ENCODE assay signal across 9 cellular contexts in the genomic region with DNA sequence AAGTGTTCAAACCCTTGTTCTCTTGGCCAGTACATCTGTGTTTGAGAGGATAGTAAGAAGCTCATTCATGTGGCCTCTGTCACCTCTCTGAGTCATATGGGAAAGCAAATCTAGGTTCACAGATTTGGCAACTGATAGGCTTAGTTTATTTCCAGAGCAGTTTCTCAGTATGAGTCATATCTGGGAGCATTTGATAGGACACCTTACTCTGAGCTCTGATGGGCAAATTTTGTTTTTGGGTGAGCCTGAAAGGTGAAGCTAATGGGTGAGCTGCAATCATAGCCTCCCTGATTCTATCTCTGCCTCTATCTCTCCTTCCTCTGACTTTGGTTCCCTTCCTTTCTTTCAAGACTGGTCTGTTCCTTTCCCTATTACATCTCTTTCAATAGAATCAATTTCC.
DNase-seq lines count a peak whose midpoint lies in the region; ATAC-seq, FAIRE-seq and TF ChIP-seq lines count a peak whose summit lies in the region.
"Had no signal": no experiment of that assay in that cellular context is flagged by ENCODE, and none has a peak within 500 bp of the region (broad histone marks: within the 10 kb centered on the region; RNA-seq: fewer than 3 reads in every experiment).

No MANE protein-coding gene starts in this region.

- H3K4me1 ChIP-seq in endodermal cell (ENCODE audit: control insufficient read depth, insufficient read depth, low read length): no peaks in the 10 kb centered on the region

- H3K9me3 Mint-ChIP-seq in endodermal cell (peaks cover 5% of the 10 kb centered on the region), Calu3 (ENCODE audit: low read depth, unreplicated experiment) (peaks cover 3% of the 10 kb centered on the region)

- peak; percentile 82 for TF ChIP-seq POLR2A in GM12892 (IDR thresholded peaks at IDR 0.05; ENCODE audit: low read depth, low read length)

- H3K27ac Mint-ChIP-seq in endodermal cell (no peak overlapping the region), Calu3 (ENCODE audit: unreplicated experiment) (no peak overlapping the region)

- CTCF ChIA-PET in Calu3 (lab: Charles Lee): no interaction called here

- peaks cover 8% of the 10 kb centered on the region for H3K9me3 ChIP-seq in endodermal cell (ENCODE audit: control insufficient read depth, low read length)
- H3K9me3 ChIP-seq: thoracic aorta had no signal

- TF ChIP-seq CTCF in endodermal cell (conservative IDR thresholded peaks at IDR 0.05) (no peak), Calu3 (IDR thresholded peaks at IDR 0.05; ENCODE audit: unreplicated experiment) (no peak)

- peak; percentile 94 for FAIRE-seq in GM12892 (lab: Jason Lieb, UNC)

- H3K27me3 ChIP-seq in endodermal cell (ENCODE audit: control insufficient read depth, insufficient read depth, low read length, poor library complexity, severe bottlenecking): no peaks in the 10 kb centered on the region

- H3K4me1 Mint-ChIP-seq in endodermal cell (peaks cover 4% of the 10 kb centered on the region), Calu3 (ENCODE audit: low read depth, unreplicated experiment) (no peaks in the 10 kb centered on the region)

- H3K27me3 Mint-ChIP-seq in endodermal cell (ENCODE audit: insufficient read depth): no peaks in the 10 kb centered on the region
- no peaks in the 10 kb centered on the region for H3K27me3 Mint-ChIP-seq in Calu3 (ENCODE audit: unreplicated experiment)

- no peaks in the 10 kb centered on the region for H3K36me3 ChIP-seq in endodermal cell (ENCODE audit: control insufficient read depth, insufficient read depth, low read length)
- H3K36me3 ChIP-seq: thoracic aorta had no signal

- ATAC-seq in GM21576 (IDR thresholded peaks at IDR 0.05; ENCODE audit: unreplicated experiment): peak; percentile 95

- intact Hi-C loops in Calu3 (cut with micrococcal nuclease; ENCODE audit: unreplicated experiment): no loop called here

- H3K9ac ChIP-seq in endodermal cell (ENCODE audit: extremely low read depth, low read length, poor library complexity, severe bottlenecking): no peak overlapping the region

- no TSS peak for BruUV-seq in Calu3 (replicated peaks; lab: Mats Ljungman, UMichigan)

- H3K36me3 Mint-ChIP-seq in endodermal cell (ENCODE audit: low read depth) (no peaks in the 10 kb centered on the region), Calu3 (ENCODE audit: insufficient read depth, unreplicated experiment) (no peaks in the 10 kb centered on the region)

- DNase-seq in GM12892 (ENCODE audit: insufficient read length) (peak; percentile 43), HS-5 (ENCODE audit: low read depth) (peak; percentile 82), epithelial cell of prostate (ENCODE audit: low read depth, low spot score) (peak; percentile 37), endodermal cell (no peak), NCI-H748 treated with DMSO at 0.1 percent for 48 hours (lab: John Stamatoyannopoulos, UW) (no peak), Calu3 (no peak), substantia nigra (lab: John Stamatoyannopoulos, UW) (no peak)

- H3K27ac ChIP-seq in epithelial cell of prostate (no peak overlapping the region), endodermal cell (ENCODE audit: low read depth, low read length) (no peak overlapping the region), substantia nigra (ENCODE audit: low read depth, low read length, poor library complexity, severe bottlenecking) (no peak overlapping the region)
- H3K27ac ChIP-seq: thoracic aorta had no signal

- no peak overlapping the region for H3K4me3 ChIP-seq in endodermal cell (ENCODE audit: low read length)
- H3K4me3 ChIP-seq: thoracic aorta had no signal

- H3K4me3 Mint-ChIP-seq in endodermal cell (no peak overlapping the region), Calu3 (ENCODE audit: low read depth, unreplicated experiment) (no peak overlapping the region)

Comparison
In these comparisons a context has a peak if more than half of its experiments do, and no peak if none do; other contexts are left out.
1. DNase-seq: peak in GM12892 (single experiment), HS-5 (single experiment) and epithelial cell of prostate (single experiment); none in endodermal cell (single experiment), NCI-H748 treated with DMSO at 0.1 percent for 48 hours (single experiment), Calu3 (single experiment) and substantia nigra (0 of 49).